31 cellular contexts compared by ENCODE assay signal in the genomic region with DNA sequence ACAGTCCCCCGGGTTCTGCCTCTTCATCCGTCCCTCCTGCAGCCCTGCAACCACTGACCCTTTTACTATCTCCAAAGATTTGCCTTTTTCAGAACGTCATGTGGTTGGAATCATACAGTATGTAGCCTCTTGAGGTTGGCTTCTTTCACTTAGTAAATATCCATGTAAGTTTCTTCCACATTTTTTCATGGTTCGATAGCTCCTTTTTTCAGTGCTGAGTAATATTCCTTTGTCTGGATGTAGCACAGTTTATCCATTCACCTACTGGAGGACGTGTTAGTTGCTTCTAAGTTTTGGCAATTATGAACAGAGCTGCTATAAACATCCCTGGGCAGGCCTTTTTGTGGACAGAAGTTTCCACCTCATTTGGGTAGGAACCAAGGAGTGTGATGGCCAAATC. TPM values are rescaled to one million over a fixed set of nuclear protein-coding genes. Genes with fewer than 3 reads are reported as not detected.
"Had no signal": no experiment of that assay in that cellular context is flagged by ENCODE, and none has a peak within 500 bp of the region (broad histone marks: within the 10 kb centered on the region; RNA-seq: fewer than 3 reads in every experiment).

No MANE protein-coding gene starts in this region.

- H3K27ac Mint-ChIP-seq: immature natural killer cell; naive thymus-derived CD4-positive, alpha-beta T cell; natural killer cell treated with Interleukin-12 subunit alpha and Interleukin-12 subunit beta and Interleukin-15 and Interleukin-18, amount 100 ng/mL, for 72 hours; stimulated activated memory B cell treated with anti-CD40 and anti-IgM and Interleukin-4, amounts not matched to agents 10 μg/mL and 1 μg/mL and 100 μg/mL, for 72 hours; stimulated activated naive CD8-positive, alpha-beta T cell treated with anti-CD3 and anti-CD28 coated beads, Interleukin-15, amount 100 ng/mL, for 72 hours; type B pancreatic cell had no signal

- H3K9me3 ChIP-seq: left lung, lower lobe of right lung, mucosa of descending colon, pancreas, prostate gland, sigmoid colon, spleen, tibial nerve, uterus had no signal

- H3K4me1 Mint-ChIP-seq: immature natural killer cell had no signal

- ATAC-seq: left colon; left lung; lower lobe of right lung; mucosa of descending colon; naive thymus-derived CD4-positive, alpha-beta T cell; natural killer cell treated with Interleukin-12 subunit alpha and Interleukin-12 subunit beta and Interleukin-15 and Interleukin-18, amount 100 ng/mL, for 72 hours; pancreas; right cardiac atrium; stimulated activated memory B cell treated with anti-CD40 and anti-IgM and Interleukin-4, amounts not matched to agents 10 μg/mL and 1 μg/mL and 100 μg/mL, for 72 hours; stimulated activated naive CD8-positive, alpha-beta T cell treated with anti-CD3 and anti-CD28 coated beads, Interleukin-15, amount 100 ng/mL, for 72 hours had no signal

- H3K4me3 ChIP-seq: left lung, lower lobe of right lung, mucosa of descending colon, pancreas, prostate gland, sigmoid colon, spleen, tibial nerve, uterus had no signal

- H3K4me3 Mint-ChIP-seq: immature natural killer cell; naive thymus-derived CD4-positive, alpha-beta T cell; natural killer cell treated with Interleukin-12 subunit alpha and Interleukin-12 subunit beta and Interleukin-15 and Interleukin-18, amount 100 ng/mL, for 72 hours; stimulated activated memory B cell treated with anti-CD40 and anti-IgM and Interleukin-4, amounts not matched to agents 10 μg/mL and 1 μg/mL and 100 μg/mL, for 72 hours; stimulated activated naive CD8-positive, alpha-beta T cell treated with anti-CD3 and anti-CD28 coated beads, Interleukin-15, amount 100 ng/mL, for 72 hours; type B pancreatic cell had no signal

- DNase-seq: hypothalamus; immature natural killer cell; kidney; left colon; left lung; lower lobe of right lung; mesendoderm; midbrain; mucosa of descending colon; naive thymus-derived CD4-positive, alpha-beta T cell; nucleus accumbens; pancreas; posterior cingulate gyrus; retina; right cardiac atrium; sigmoid colon; small intestine; spleen; stimulated activated CD4-positive, alpha-beta T cell treated with anti-CD3 and anti-CD28 coated beads, Interleukin-4, amount 100 ng/mL, for 24 hours; stimulated activated naive CD4-positive, alpha-beta T cell treated with Interleukin-2 at 50 U/mL for 16 hours; stimulated activated naive CD8-positive, alpha-beta T cell treated with anti-CD3 and anti-CD28 coated beads, Interleukin-15, amount 100 ng/mL, for 72 hours; substantia nigra; uterus had no signal

- H3K36me3 Mint-ChIP-seq: immature natural killer cell; naive thymus-derived CD4-positive, alpha-beta T cell; natural killer cell treated with Interleukin-12 subunit alpha and Interleukin-12 subunit beta and Interleukin-15 and Interleukin-18, amount 100 ng/mL, for 72 hours; stimulated activated memory B cell treated with anti-CD40 and anti-IgM and Interleukin-4, amounts not matched to agents 10 μg/mL and 1 μg/mL and 100 μg/mL, for 72 hours; type B pancreatic cell had no signal

- FAIRE-seq: islet of Langerhans, kidney, pancreas, small intestine had no signal

- H3K36me3 ChIP-seq: left lung, lower lobe of right lung, pancreas, prostate gland, sigmoid colon, spleen, tibial nerve, uterus had no signal

- H3K9me3 Mint-ChIP-seq: immature natural killer cell; natural killer cell treated with Interleukin-12 subunit alpha and Interleukin-12 subunit beta and Interleukin-15 and Interleukin-18, amount 100 ng/mL, for 72 hours; stimulated activated naive CD8-positive, alpha-beta T cell treated with anti-CD3 and anti-CD28 coated beads, Interleukin-15, amount 100 ng/mL, for 72 hours; type B pancreatic cell had no signal

- H3K27ac ChIP-seq: left lung, lower lobe of right lung, pancreas, prostate gland, sigmoid colon, spleen, tibial nerve, uterus had no signal

- H3K27me3 ChIP-seq: pancreas, uterus had no signal

- H3K4me1 ChIP-seq: prostate gland had no signal

RNA-seq across cellular contexts. Expression of a gene that starts 27.1 kb away (rescaled TPM):
- total RNA-seq: myocyte; natural killer cell treated with Interleukin-12 subunit alpha and Interleukin-12 subunit beta and Interleukin-15 and Interleukin-18, amount 100 ng/mL, for 72 hours had no signal
- polyA plus RNA-seq: naive thymus-derived CD4-positive, alpha-beta T cell; neural cell had no signal
